In the genomic region with DNA sequence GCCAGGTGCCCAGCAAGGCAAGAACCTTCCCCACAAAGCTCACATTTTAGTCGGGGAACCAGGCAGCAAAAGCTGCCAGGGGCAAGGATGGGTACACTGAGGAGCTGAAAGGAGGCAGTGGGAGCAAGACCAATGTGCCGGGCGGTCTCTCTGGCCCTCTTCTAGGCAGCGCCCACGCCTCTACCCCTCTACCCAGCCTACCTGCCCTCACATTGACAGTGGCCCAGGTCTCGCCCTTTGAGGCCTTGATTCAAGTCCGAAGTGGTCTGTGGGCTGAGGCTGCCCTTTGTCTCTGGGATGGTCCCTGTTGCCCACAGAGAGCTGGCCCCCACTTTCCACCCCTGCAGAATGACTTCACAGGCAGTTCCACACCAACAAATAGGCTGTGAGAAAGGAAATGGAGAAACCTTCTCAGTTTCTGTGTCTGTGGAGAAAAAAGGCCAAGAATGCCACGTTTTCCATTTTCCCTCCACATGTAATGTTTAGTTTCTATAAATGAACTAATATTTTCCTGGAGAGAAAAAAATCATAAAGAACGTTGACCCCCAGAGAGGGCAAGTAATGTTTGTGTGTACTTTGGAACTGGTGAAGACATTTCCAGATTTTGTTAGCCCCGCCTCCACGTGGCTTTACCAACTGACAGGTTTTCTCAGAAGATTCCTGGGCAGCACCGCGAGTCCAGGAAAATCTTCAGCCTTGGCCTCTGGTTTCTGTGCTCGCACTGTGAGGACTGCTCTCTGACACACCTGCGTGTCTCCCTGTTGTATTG, we compare ENCODE assay signal across 16 cellular contexts. TPM values are rescaled to one million over a fixed set of nuclear protein-coding genes. Genes with fewer than 3 reads are reported as not detected.
DNase-seq lines count a peak whose midpoint lies in the region; ATAC-seq and TF ChIP-seq lines count a peak whose summit lies in the region.
"Had no signal": no experiment of that assay in that cellular context is flagged by ENCODE, and none has a peak within 500 bp of the region (broad histone marks: within the 10 kb centered on the region; RNA-seq: fewer than 3 reads in every experiment).

No MANE protein-coding gene starts in this region.

- H3K4me3 ChIP-seq in body of pancreas (no peak overlapping the region), right lobe of liver (no peak overlapping the region), suprapubic skin (no peak overlapping the region)
- H3K4me3 ChIP-seq: PC-9, psoas muscle, tibial nerve had no signal

- no peaks in the 10 kb centered on the region for H3K9me3 ChIP-seq in body of pancreas
- no peaks in the 10 kb centered on the region for H3K9me3 ChIP-seq in right lobe of liver
- no peaks in the 10 kb centered on the region for H3K9me3 ChIP-seq in suprapubic skin
- H3K9me3 ChIP-seq: psoas muscle, tibial nerve had no signal

- peaks cover 4% of the 10 kb centered on the region for H3K4me1 ChIP-seq in body of pancreas
- peaks cover 0 to 11% (median 0%) of the 10 kb centered on the region in 4 donors for H3K4me1 ChIP-seq in right lobe of liver
- peaks cover 26% of the 10 kb centered on the region for H3K4me1 ChIP-seq in suprapubic skin
- H3K4me1 ChIP-seq: psoas muscle had no signal

- no peak overlapping the region for H3K4me3 Mint-ChIP-seq in naive thymus-derived CD8-positive, alpha-beta T cell

- TF ChIP-seq CTCF in body of pancreas (IDR thresholded peaks at IDR 0.05) (no peak), right lobe of liver (IDR thresholded peaks at IDR 0.05) (no peak), suprapubic skin (IDR thresholded peaks at IDR 0.05) (no peak)

- peaks cover 0 to 19% (median 14%) of the 10 kb centered on the region in 3 donors for H3K36me3 Mint-ChIP-seq in naive thymus-derived CD8-positive, alpha-beta T cell

- ATAC-seq in body of pancreas (no peak), right lobe of liver (peak in 3 of 4 donors; percentile 16 to 64 (median 39))
- no peak for ATAC-seq in naive thymus-derived CD8-positive, alpha-beta T cell
- ATAC-seq: activated CD4-positive, CD25-positive, alpha-beta regulatory T cell treated with anti-CD3 and anti-CD28 coated beads, Interleukin-2, amount 50 U/mL, for 24 hours; psoas muscle had no signal

- intact Hi-C loops in body of pancreas (cut with DNase I) = no loop called here
- intact Hi-C loops in right lobe of liver (cut with DNase I) = no loop called here

- H3K36me3 ChIP-seq in body of pancreas (replicated peaks in 1 of 2; ENCODE audit: insufficient read depth in 1 of 2, low read depth in 2 of 2) = no peaks in the 10 kb centered on the region
- H3K36me3 ChIP-seq in right lobe of liver = no peaks in the 10 kb centered on the region
- H3K36me3 ChIP-seq in suprapubic skin = no peaks in the 10 kb centered on the region

- H3K27ac ChIP-seq in body of pancreas = no peak overlapping the region
- H3K27ac ChIP-seq in right lobe of liver = no peak overlapping the region
- no peak overlapping the region for H3K27ac ChIP-seq in suprapubic skin
- H3K27ac ChIP-seq: PC-9, psoas muscle, tibial nerve had no signal

- H3K9me3 Mint-ChIP-seq in naive thymus-derived CD8-positive, alpha-beta T cell = no peaks in the 10 kb centered on the region

- no peak overlapping the region for H3K27ac Mint-ChIP-seq in naive thymus-derived CD8-positive, alpha-beta T cell

- WGBS in body of pancreas, 2 donors = 60 to 63% methylated on average over 15 of the region's 15 CpGs
- 38% methylated on average over 4 of the region's 15 CpGs for WGBS in right lobe of liver (ENCODE audit: insufficient coverage, low coverage, low lambda C conversion rate, missing lambda C conversion rate)
- 79% methylated on average over 15 of the region's 15 CpGs for WGBS in suprapubic skin

- POLR2A ChIA-PET in naive thymus-derived CD8-positive, alpha-beta T cell (lab: Charles Lee) = interaction anchor here (0.5 to 0.6 kb wide), 2 partner anchors 365 to 1104 kb away, joined by 3 to 5 read pairs; no protein-coding TSS in a partner anchor

- peaks cover 0 to 1% (median 0%) of the 10 kb centered on the region in 5 donors for H3K27me3 Mint-ChIP-seq in naive thymus-derived CD8-positive, alpha-beta T cell

- TF ChIP-seq POLR2A in body of pancreas (IDR thresholded peaks at IDR 0.05) (no peak), right lobe of liver (IDR thresholded peaks at IDR 0.05) (no peak), suprapubic skin (IDR thresholded peaks at IDR 0.05) (no peak)

- TF ChIP-seq EP300 in suprapubic skin (IDR thresholded peaks at IDR 0.05) = no peak

- H3K4me1 Mint-ChIP-seq in naive thymus-derived CD8-positive, alpha-beta T cell = no peaks in the 10 kb centered on the region

- DNase-seq in activated CD8-positive, alpha-beta memory T cell treated with anti-CD3 and anti-CD28 coated beads, Interleukin-2, amount 50 U/mL, for 4 hours = peak; percentile 1
- DNase-seq in activated CD8-positive, alpha-beta memory T cell treated with anti-CD3 and anti-CD28 coated beads, Interleukin-2, amount 50 U/mL, for 48 hours = no peak
- DNase-seq in body of pancreas (peak in 3 of 4 donors; percentile 7 to 24 (median 11)), right lobe of liver (peak in 2 of 3 donors; percentile 27 to 38), suprapubic skin (ENCODE audit: low spot score in 2 of 2) (peak; percentile 33 to 74), NCI-H69 (lab: John Stamatoyannopoulos, UW) (no peak), SKM-1 treated with dmso at 0.1 percent for 144 hours (lab: John Stamatoyannopoulos, UW; ENCODE audit: unreplicated experiment) (no peak)
- no peak for DNase-seq in naive thymus-derived CD8-positive, alpha-beta T cell
- DNase-seq: 8988T, EL, NCI-H1694 treated with DMSO at 0.1 percent for 48 hours, NCI-H524, PC-9 had no signal

- H3K27me3 ChIP-seq in body of pancreas (no peaks in the 10 kb centered on the region), right lobe of liver (no peaks in the 10 kb centered on the region), suprapubic skin (no peaks in the 10 kb centered on the region)
- H3K27me3 ChIP-seq: tibial nerve had no signal

RNA-seq across cellular contexts. Expression of a gene that starts 57.4 kb away (rescaled TPM):
- total RNA-seq in body of pancreas (1 to 10 TPM; 3.1 to 7.6 TPM), right lobe of liver (1 to 10 TPM; 2.1 to 6.3 (median 3.0) TPM), suprapubic skin (10 to 100 TPM; 17.3 to 21.3 (median 19.8) TPM)
- total RNA-seq in naive thymus-derived CD8-positive, alpha-beta T cell = not detected
- polyA plus RNA-seq in naive thymus-derived CD8-positive, alpha-beta T cell = not detected

Comparison
In these comparisons a context has a peak if more than half of its experiments do, and no peak if none do; other contexts are left out.
1. DNase-seq: peak in activated CD8-positive, alpha-beta memory T cell treated with anti-CD3 and anti-CD28 coated beads, Interleukin-2, amount 50 U/mL, for 4 hours (single experiment), body of pancreas (3 of 4), right lobe of liver (2 of 3) and suprapubic skin (2 of 2); none in activated CD8-positive, alpha-beta memory T cell treated with anti-CD3 and anti-CD28 coated beads, Interleukin-2, amount 50 U/mL, for 48 hours (single experiment), NCI-H69 (single experiment), naive thymus-derived CD8-positive, alpha-beta T cell (0 of 10) and SKM-1 treated with dmso at 0.1 percent for 144 hours (single experiment).
2. ATAC-seq: peak in right lobe of liver (3 of 4); none in body of pancreas (single experiment) and naive thymus-derived CD8-positive, alpha-beta T cell (0 of 2).